1 cellular context compared by ENCODE assay signal in genomic region chr7:147858421-147858820, GRCh38.
TF ChIP-seq lines count a peak whose summit lies in the region.

No MANE protein-coding gene starts in this region.

TF ChIP-seq in SK-N-SH treated with all-trans-retinoic acid at 6 μM for 48 hours, 23 proteins besides CTCF, POLR2A, EP300 and RAD21 (continued from another document):
- TF ChIP-seq PATZ1 (CRISPR knock-in tag; IDR thresholded peaks at IDR 0.05; ENCODE audit: borderline replicate concordance) (no peak), POU6F1 (CRISPR knock-in tag; IDR thresholded peaks at IDR 0.05; ENCODE audit: borderline replicate concordance, low read depth) (no peak), ZC3H10 (CRISPR knock-in tag; IDR thresholded peaks at IDR 0.05) (no peak), ZNF565 (CRISPR knock-in tag; conservative IDR thresholded peaks at IDR 0.05; ENCODE audit: low read depth) (no peak), BACH2 (CRISPR knock-in tag; IDR thresholded peaks at IDR 0.05; ENCODE audit: borderline replicate concordance) (no peak), ARNTL (CRISPR knock-in tag; IDR thresholded peaks at IDR 0.05; ENCODE audit: borderline replicate concordance, low read depth) (no peak), ISL1 (CRISPR knock-in tag; IDR thresholded peaks at IDR 0.05) (peak; percentile 95), ZFP30 (CRISPR knock-in tag; IDR thresholded peaks at IDR 0.05) (no peak), ZNF8 (CRISPR knock-in tag; IDR thresholded peaks at IDR 0.05) (no peak)
